Comparison of ENCODE assay signal across 13 cellular contexts in the genomic region with DNA sequence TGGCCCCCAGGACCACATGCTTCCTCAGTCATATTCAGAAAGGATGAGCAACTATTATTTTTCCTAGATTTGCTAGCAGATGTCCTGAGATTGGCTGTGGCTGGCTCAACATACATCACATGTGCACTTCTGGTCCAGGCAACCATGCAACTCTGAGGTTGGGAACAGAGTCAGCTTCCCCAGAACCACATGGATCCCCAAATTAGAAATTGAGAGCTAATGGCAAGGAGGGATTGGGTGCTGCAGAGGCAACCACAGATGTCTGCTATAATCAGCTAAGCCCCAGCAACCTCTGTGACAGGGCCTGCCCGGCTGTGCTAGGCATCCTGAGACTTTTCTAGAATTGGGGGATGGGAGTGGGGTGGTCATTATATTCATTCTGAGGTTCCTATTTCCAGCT. TPM values are rescaled to one million over a fixed set of nuclear protein-coding genes. Genes with fewer than 3 reads are reported as not detected.
DNase-seq lines count a peak whose midpoint lies in the region; ATAC-seq, FAIRE-seq and TF ChIP-seq lines count a peak whose summit lies in the region.
"Had no signal": no experiment of that assay in that cellular context is flagged by ENCODE, and none has a peak within 500 bp of the region (broad histone marks: within the 10 kb centered on the region; RNA-seq: fewer than 3 reads in every experiment).

No MANE protein-coding gene starts in this region.

- H3K4me1 ChIP-seq in GM23248 (ENCODE audit: insufficient read depth) (peaks cover 24% of the 10 kb centered on the region), astrocyte (ENCODE audit: insufficient read depth, low read length) (peaks cover 16% of the 10 kb centered on the region), smooth muscle cell (ENCODE audit: low read depth) (peaks cover 13% of the 10 kb centered on the region)

- H3K27ac ChIP-seq in GM23248 (peak overlapping the region; percentile 95), astrocyte (ENCODE audit: low read depth, low read length) (peak overlapping the region; percentile 92), layer of hippocampus (ENCODE audit: low read depth, low read length) (peak overlapping the region; percentile 64), smooth muscle cell (ENCODE audit: low read depth) (peak overlapping the region; percentile 87)

- no peak for ATAC-seq in GM18505 (IDR thresholded peaks at IDR 0.05; ENCODE audit: unreplicated experiment)
- ATAC-seq in activated T-helper 17 cell treated with anti-CD3 and anti-CD28 coated beads, Interleukin-2, amount 50 U/mL, for 72 hours (replicated peaks) = no peak
- ATAC-seq: GM12878 had no signal

- in situ Hi-C loops in GM23248 (cut with MboI) = no loop called here

- H3K4me3 Mint-ChIP-seq in astrocyte (ENCODE audit: unreplicated experiment) = peak overlapping the region; percentile 25
- H3K4me3 Mint-ChIP-seq in activated T-helper 17 cell treated with anti-CD3 and anti-CD28 coated beads, Interleukin-2, amount 50 U/mL, for 72 hours = no peak overlapping the region

- H3K9ac ChIP-seq in GM23248 (peak overlapping the region; percentile 84), astrocyte (ENCODE audit: low read length) (peak overlapping the region; percentile 81), smooth muscle cell (ENCODE audit: low read depth) (no peak overlapping the region)

- H3K9me3 Mint-ChIP-seq in astrocyte (ENCODE audit: unreplicated experiment) = peaks cover 2% of the 10 kb centered on the region
- H3K9me3 Mint-ChIP-seq in activated T-helper 17 cell treated with anti-CD3 and anti-CD28 coated beads, Interleukin-2, amount 50 U/mL, for 72 hours = no peaks in the 10 kb centered on the region

- H3K27me3 Mint-ChIP-seq in astrocyte (ENCODE audit: low read depth, unreplicated experiment) = no peaks in the 10 kb centered on the region
- H3K27me3 Mint-ChIP-seq in activated T-helper 17 cell treated with anti-CD3 and anti-CD28 coated beads, Interleukin-2, amount 50 U/mL, for 72 hours = no peaks in the 10 kb centered on the region

- H3F3A ChIP-seq in GM23248 (ENCODE audit: insufficient read depth) (peaks cover 23% of the 10 kb centered on the region), smooth muscle cell (ENCODE audit: low read depth) (peaks cover 5% of the 10 kb centered on the region)

- peaks cover 32% of the 10 kb centered on the region for H3K4me1 Mint-ChIP-seq in astrocyte (ENCODE audit: low read depth, unreplicated experiment)
- no peaks in the 10 kb centered on the region for H3K4me1 Mint-ChIP-seq in activated T-helper 17 cell treated with anti-CD3 and anti-CD28 coated beads, Interleukin-2, amount 50 U/mL, for 72 hours

- H3K4me3 ChIP-seq in GM23248 = peak overlapping the region; percentile 74; the same call in 1 of the 2 replicates
- H3K4me3 ChIP-seq in astrocyte (ENCODE audit: insufficient read depth, low read depth, low read length) = peak overlapping the region; percentile 46
- peak overlapping the region; percentile 42 for H3K4me3 ChIP-seq in smooth muscle cell
- H3K4me3 ChIP-seq: GM12878 had no signal

- TF ChIP-seq CTCF in astrocyte (IDR thresholded peaks at IDR 0.05; ENCODE audit: insufficient read depth, low read depth, low read length) = no peak
- TF ChIP-seq CTCF in smooth muscle cell (IDR thresholded peaks at IDR 0.05; ENCODE audit: borderline replicate concordance, insufficient read depth, poor library complexity, severe bottlenecking) = no peak

- H3K36me3 ChIP-seq in GM23248 (ENCODE audit: low read depth) = no peaks in the 10 kb centered on the region
- no peaks in the 10 kb centered on the region for H3K36me3 ChIP-seq in astrocyte (ENCODE audit: insufficient read depth, low read length)
- no peaks in the 10 kb centered on the region for H3K36me3 ChIP-seq in smooth muscle cell (ENCODE audit: low read depth)

- WGBS in GM23248 (ENCODE audit: low coverage in 1 of 2, low lambda C conversion rate in 2 of 2, missing lambda C conversion rate in 2 of 2), 2 experiments = 100% methylated on average over 1 of the region's 1 CpG
- 52% methylated on average over 1 of the region's 1 CpG for WGBS in smooth muscle cell (ENCODE audit: low lambda C conversion rate)

- H3K27ac Mint-ChIP-seq in astrocyte (ENCODE audit: unreplicated experiment) = peak overlapping the region; percentile 94
- no peak overlapping the region for H3K27ac Mint-ChIP-seq in activated T-helper 17 cell treated with anti-CD3 and anti-CD28 coated beads, Interleukin-2, amount 50 U/mL, for 72 hours

- peaks cover 8% of the 10 kb centered on the region for H3K36me3 Mint-ChIP-seq in astrocyte (ENCODE audit: low read depth, unreplicated experiment)
- peaks cover 57% of the 10 kb centered on the region for H3K36me3 Mint-ChIP-seq in activated T-helper 17 cell treated with anti-CD3 and anti-CD28 coated beads, Interleukin-2, amount 50 U/mL, for 72 hours (ENCODE audit: low read depth)

- H4K20me1 ChIP-seq in GM23248 (ENCODE audit: insufficient read depth) (no peaks in the 10 kb centered on the region), astrocyte (ENCODE audit: insufficient read depth, low read length) (no peaks in the 10 kb centered on the region), smooth muscle cell (ENCODE audit: low read depth) (no peaks in the 10 kb centered on the region)

- no peak for FAIRE-seq in astrocyte (lab: Jason Lieb, UNC)
- FAIRE-seq: colon, GM12878 had no signal

- H3K27me3 ChIP-seq in GM23248 (replicated peaks; ENCODE audit: insufficient read depth) (no peaks in the 10 kb centered on the region), astrocyte (ENCODE audit: insufficient read depth, low read length) (no peaks in the 10 kb centered on the region), layer of hippocampus (ENCODE audit: control insufficient read depth, insufficient read depth, low read length) (no peaks in the 10 kb centered on the region), smooth muscle cell (ENCODE audit: low read depth) (no peaks in the 10 kb centered on the region)

- H3K79me2 ChIP-seq in GM23248 (ENCODE audit: insufficient read depth) (no peaks in the 10 kb centered on the region), astrocyte (ENCODE audit: insufficient read depth, low read length) (no peaks in the 10 kb centered on the region), smooth muscle cell (ENCODE audit: low read depth) (no peaks in the 10 kb centered on the region)

- TF ChIP-seq POLR2A in GM18505 (IDR thresholded peaks at IDR 0.05; ENCODE audit: borderline replicate concordance, extremely low read depth, insufficient read depth, insufficient read length) = no peak

- H3K4me2 ChIP-seq in GM23248 (ENCODE audit: unreplicated experiment) = peak overlapping the region; percentile 92
- peak overlapping the region; percentile 83 for H3K4me2 ChIP-seq in astrocyte (ENCODE audit: low read length)
- H3K4me2 ChIP-seq in smooth muscle cell = peak overlapping the region; percentile 84

- peak overlapping the region; percentile 79 for H2AFZ ChIP-seq in GM23248
- peak overlapping the region; percentile 53 for H2AFZ ChIP-seq in astrocyte (ENCODE audit: low read depth, low read length)
- H2AFZ ChIP-seq in smooth muscle cell (ENCODE audit: low read depth) = no peak overlapping the region

- H3K9me2 ChIP-seq in GM23248 (ENCODE audit: insufficient read depth) = no peaks in the 10 kb centered on the region

- DNase-seq in GM23248 = peak; percentile 20
- DNase-seq in astrocyte (ENCODE audit: low read depth) = no peak
- no peak for DNase-seq in smooth muscle cell (lab: John Stamatoyannopoulos, UW; ENCODE audit: unreplicated experiment)
- no peak for DNase-seq in NCI-H69 (lab: John Stamatoyannopoulos, UW)
- DNase-seq in NCI-H748 (lab: John Stamatoyannopoulos, UW; ENCODE audit: unreplicated experiment) = no peak
- DNase-seq: activated CD4-positive, alpha-beta T cell treated with anti-CD3 and anti-CD28 coated beads, Interleukin-2, amount 50 U/mL, for 48 hours; activated gamma-delta T cell; DMS79 had no signal

- H3K9me3 ChIP-seq in GM23248 (ENCODE audit: low read depth) (no peaks in the 10 kb centered on the region), astrocyte (ENCODE audit: insufficient read depth, low read depth, low read length) (no peaks in the 10 kb centered on the region), smooth muscle cell (replicated peaks; ENCODE audit: low read depth) (no peaks in the 10 kb centered on the region)

RNA-seq across cellular contexts. Expression of a gene that starts 33.8 kb away (rescaled TPM):
- 0.43 TPM in 1 of 2 replicates, not detected in the other for total RNA-seq in GM23248 (2014; rRNA removed; shearing (Covaris generic))
- polyA plus RNA-seq in GM23248 (2016; fragmentation: Nextera tagmentation; extraction: Ambion mirVana) (0.10 and 0.13 TPM in 2 replicates), smooth muscle cell (0.76 and 1.6 TPM in 2 replicates)
- total RNA-seq in astrocyte (3.4 and 5.7 TPM in 2 replicates), smooth muscle cell (0.45 and 2.1 TPM in 2 replicates)
- 1 to 10 TPM; 1.5 to 1.7 TPM for total RNA-seq in activated T-helper 17 cell treated with anti-CD3 and anti-CD28 coated beads, Interleukin-2, amount 50 U/mL, for 72 hours
